2 cellular contexts compared by ENCODE assay signal in the genomic region with DNA sequence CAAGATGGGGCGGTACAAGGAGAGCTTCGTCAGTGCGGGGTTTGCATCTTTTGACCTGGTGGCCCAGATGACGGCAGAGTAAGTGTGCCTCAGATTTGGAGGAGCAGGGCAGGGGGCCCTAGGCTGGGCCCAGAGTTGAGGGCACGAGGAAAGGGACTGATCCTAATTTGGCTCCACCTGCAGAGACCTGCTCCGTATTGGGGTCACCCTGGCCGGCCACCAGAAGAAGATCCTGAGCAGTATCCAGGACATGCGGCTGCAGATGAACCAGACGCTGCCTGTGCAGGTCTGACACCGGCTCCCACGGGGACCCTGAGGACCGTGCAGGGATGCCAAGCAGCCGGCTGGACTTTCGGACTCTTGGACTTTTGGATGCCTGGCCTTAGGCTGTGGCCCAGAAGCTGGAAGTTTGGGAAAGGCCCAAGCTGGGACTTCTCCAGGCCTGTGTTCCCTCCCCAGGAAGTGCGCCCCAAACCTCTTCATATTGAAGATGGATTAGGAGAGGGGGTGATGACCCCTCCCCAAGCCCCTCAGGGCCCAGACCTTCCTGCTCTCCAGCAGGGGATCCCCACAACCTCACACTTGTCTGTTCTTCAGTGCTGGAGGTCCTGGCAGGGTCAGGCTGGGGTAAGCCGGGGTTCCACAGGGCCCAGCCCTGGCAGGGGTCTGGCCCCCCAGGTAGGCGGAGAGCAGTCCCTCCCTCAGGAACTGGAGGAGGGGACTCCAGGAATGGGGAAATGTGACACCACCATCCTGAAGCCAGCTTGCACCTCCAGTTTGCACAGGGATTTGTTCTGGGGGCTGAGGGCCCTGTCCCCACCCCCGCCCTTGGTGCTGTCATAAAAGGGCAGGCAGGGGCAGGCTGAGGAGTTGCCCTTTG.
TF ChIP-seq lines count a peak whose summit lies in the region.

No MANE protein-coding gene starts in this region.

TF ChIP-seq in HEK293, 187 proteins besides CTCF, POLR2A, EP300 and RAD21 (continued from another document):
- TF ChIP-seq KLF16 (tag by site-specific recombination; IDR thresholded peaks at IDR 0.05) = no peak

TF ChIP-seq in HepG2, 621 proteins besides CTCF, POLR2A, EP300 and RAD21 (continues in another document):
- TF ChIP-seq ZBTB43 (CRISPR knock-in tag; conservative IDR thresholded peaks at IDR 0.05) = no peak
- no peak for TF ChIP-seq NR2F6 (IDR thresholded peaks at IDR 0.05)
- TF ChIP-seq NR2F6 (CRISPR knock-in tag; IDR thresholded peaks at IDR 0.05) = 0 out of 2 replicates have a peak, but pooled peaks have one; percentile 16
- no peak for TF ChIP-seq SUZ12 (IDR thresholded peaks at IDR 0.05; ENCODE audit: low read depth, low read length)
- no peak for TF ChIP-seq FIP1L1 (IDR thresholded peaks at IDR 0.05; ENCODE audit: borderline replicate concordance, insufficient read depth, low read depth, low read length)
- TF ChIP-seq ZNF225 (CRISPR knock-in tag; IDR thresholded peaks at IDR 0.05) = no peak
- TF ChIP-seq, protein P1, sequence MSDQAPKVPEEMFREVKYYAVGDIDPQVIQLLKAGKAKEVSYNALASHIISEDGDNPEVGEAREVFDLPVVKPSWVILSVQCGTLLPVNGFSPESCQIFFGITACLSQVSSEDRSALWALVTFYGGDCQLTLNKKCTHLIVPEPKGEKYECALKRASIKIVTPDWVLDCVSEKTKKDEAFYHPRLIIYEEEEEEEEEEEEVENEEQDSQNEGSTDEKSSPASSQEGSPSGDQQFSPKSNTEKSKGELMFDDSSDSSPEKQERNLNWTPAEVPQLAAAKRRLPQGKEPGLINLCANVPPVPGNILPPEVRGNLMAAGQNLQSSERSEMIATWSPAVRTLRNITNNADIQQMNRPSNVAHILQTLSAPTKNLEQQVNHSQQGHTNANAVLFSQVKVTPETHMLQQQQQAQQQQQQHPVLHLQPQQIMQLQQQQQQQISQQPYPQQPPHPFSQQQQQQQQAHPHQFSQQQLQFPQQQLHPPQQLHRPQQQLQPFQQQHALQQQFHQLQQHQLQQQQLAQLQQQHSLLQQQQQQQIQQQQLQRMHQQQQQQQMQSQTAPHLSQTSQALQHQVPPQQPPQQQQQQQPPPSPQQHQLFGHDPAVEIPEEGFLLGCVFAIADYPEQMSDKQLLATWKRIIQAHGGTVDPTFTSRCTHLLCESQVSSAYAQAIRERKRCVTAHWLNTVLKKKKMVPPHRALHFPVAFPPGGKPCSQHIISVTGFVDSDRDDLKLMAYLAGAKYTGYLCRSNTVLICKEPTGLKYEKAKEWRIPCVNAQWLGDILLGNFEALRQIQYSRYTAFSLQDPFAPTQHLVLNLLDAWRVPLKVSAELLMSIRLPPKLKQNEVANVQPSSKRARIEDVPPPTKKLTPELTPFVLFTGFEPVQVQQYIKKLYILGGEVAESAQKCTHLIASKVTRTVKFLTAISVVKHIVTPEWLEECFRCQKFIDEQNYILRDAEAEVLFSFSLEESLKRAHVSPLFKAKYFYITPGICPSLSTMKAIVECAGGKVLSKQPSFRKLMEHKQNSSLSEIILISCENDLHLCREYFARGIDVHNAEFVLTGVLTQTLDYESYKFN (CRISPR knock-in tag; conservative IDR thresholded peaks at IDR 0.05) = peak; percentile 43; the same call in 1 of the 2 replicates
- TF ChIP-seq TRIM22 (IDR thresholded peaks at IDR 0.05) = no peak
- TF ChIP-seq JARID2 (CRISPR knock-in tag; IDR thresholded peaks at IDR 0.05; ENCODE audit: insufficient replicate concordance) = no peak
- TF ChIP-seq MTA1 (CRISPR knock-in tag; IDR thresholded peaks at IDR 0.05; ENCODE audit: borderline replicate concordance) = no peak
- peak; percentile 69; the same call in 1 of the 2 replicates for TF ChIP-seq HNF4G (IDR thresholded peaks at IDR 0.05; ENCODE audit: borderline replicate concordance, low read depth, low read length)
- no peak for TF ChIP-seq HNF4G (CRISPR knock-in tag; IDR thresholded peaks at IDR 0.05; ENCODE audit: borderline replicate concordance, low read depth)
- TF ChIP-seq, protein P2, sequence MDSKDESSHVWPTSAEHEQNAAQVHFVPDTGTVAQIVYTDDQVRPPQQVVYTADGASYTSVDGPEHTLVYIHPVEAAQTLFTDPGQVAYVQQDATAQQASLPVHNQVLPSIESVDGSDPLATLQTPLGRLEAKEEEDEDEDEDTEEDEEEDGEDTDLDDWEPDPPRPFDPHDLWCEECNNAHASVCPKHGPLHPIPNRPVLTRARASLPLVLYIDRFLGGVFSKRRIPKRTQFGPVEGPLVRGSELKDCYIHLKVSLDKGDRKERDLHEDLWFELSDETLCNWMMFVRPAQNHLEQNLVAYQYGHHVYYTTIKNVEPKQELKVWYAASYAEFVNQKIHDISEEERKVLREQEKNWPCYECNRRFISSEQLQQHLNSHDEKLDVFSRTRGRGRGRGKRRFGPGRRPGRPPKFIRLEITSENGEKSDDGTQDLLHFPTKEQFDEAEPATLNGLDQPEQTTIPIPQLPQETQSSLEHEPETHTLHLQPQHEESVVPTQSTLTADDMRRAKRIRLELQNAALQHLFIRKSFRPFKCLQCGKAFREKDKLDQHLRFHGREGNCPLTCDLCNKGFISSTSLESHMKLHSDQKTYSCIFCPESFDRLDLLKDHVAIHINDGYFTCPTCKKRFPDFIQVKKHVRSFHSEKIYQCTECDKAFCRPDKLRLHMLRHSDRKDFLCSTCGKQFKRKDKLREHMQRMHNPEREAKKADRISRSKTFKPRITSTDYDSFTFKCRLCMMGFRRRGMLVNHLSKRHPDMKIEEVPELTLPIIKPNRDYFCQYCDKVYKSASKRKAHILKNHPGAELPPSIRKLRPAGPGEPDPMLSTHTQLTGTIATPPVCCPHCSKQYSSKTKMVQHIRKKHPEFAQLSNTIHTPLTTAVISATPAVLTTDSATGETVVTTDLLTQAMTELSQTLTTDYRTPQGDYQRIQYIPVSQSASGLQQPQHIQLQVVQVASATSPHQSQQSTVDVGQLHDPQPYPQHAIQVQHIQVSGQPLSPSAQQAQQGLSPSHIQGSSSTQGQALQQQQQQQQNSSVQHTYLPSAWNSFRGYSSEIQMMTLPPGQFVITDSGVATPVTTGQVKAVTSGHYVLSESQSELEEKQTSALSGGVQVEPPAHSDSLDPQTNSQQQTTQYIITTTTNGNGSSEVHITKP (CRISPR knock-in tag; IDR thresholded peaks at IDR 0.05; ENCODE audit: low read depth) = no peak
- no peak for TF ChIP-seq RBM22 (optimal IDR thresholded peaks at IDR 0.05; ENCODE audit: low read length)
- TF ChIP-seq ZNF44 (CRISPR knock-in tag; IDR thresholded peaks at IDR 0.05) = no peak
- no peak for TF ChIP-seq HDAC1 (CRISPR knock-in tag; IDR thresholded peaks at IDR 0.05)
- no peak for TF ChIP-seq TFAP4 (IDR thresholded peaks at IDR 0.05; ENCODE audit: borderline replicate concordance, low read depth)
- TF ChIP-seq, protein P3, sequence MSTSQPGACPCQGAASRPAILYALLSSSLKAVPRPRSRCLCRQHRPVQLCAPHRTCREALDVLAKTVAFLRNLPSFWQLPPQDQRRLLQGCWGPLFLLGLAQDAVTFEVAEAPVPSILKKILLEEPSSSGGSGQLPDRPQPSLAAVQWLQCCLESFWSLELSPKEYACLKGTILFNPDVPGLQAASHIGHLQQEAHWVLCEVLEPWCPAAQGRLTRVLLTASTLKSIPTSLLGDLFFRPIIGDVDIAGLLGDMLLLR (CRISPR knock-in tag; IDR thresholded peaks at IDR 0.05) = no peak
- TF ChIP-seq SP1 (IDR thresholded peaks at IDR 0.05) = no peak
- no peak for TF ChIP-seq SP1 (CRISPR knock-in tag; IDR thresholded peaks at IDR 0.05)
- no peak for TF ChIP-seq ZNF274 (CRISPR knock-in tag; IDR thresholded peaks at IDR 0.05)
- TF ChIP-seq, protein P4, sequence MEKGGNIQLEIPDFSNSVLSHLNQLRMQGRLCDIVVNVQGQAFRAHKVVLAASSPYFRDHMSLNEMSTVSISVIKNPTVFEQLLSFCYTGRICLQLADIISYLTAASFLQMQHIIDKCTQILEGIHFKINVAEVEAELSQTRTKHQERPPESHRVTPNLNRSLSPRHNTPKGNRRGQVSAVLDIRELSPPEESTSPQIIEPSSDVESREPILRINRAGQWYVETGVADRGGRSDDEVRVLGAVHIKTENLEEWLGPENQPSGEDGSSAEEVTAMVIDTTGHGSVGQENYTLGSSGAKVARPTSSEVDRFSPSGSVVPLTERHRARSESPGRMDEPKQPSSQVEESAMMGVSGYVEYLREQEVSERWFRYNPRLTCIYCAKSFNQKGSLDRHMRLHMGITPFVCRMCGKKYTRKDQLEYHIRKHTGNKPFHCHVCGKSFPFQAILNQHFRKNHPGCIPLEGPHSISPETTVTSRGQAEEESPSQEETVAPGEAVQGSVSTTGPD (CRISPR knock-in tag; IDR thresholded peaks at IDR 0.05) = no peak
- TF ChIP-seq ZKSCAN5 (CRISPR knock-in tag; IDR thresholded peaks at IDR 0.05) = no peak
- TF ChIP-seq ZNF234 (CRISPR knock-in tag; conservative IDR thresholded peaks at IDR 0.05) = no peak
- no peak for TF ChIP-seq MEIS2 (CRISPR knock-in tag; IDR thresholded peaks at IDR 0.05)
- no peak for TF ChIP-seq ZNF446 (CRISPR knock-in tag; IDR thresholded peaks at IDR 0.05)
- no peak for TF ChIP-seq SIN3B (IDR thresholded peaks at IDR 0.05; ENCODE audit: low read length)
- no peak for TF ChIP-seq ZBTB10 (CRISPR knock-in tag; IDR thresholded peaks at IDR 0.05; ENCODE audit: borderline replicate concordance)
- no peak for TF ChIP-seq KLF15 (CRISPR knock-in tag; IDR thresholded peaks at IDR 0.05; ENCODE audit: borderline replicate concordance)
- TF ChIP-seq PATZ1 (CRISPR knock-in tag; IDR thresholded peaks at IDR 0.05) = peak; percentile 49
- no peak for TF ChIP-seq ZNF556 (CRISPR knock-in tag; IDR thresholded peaks at IDR 0.05; ENCODE audit: borderline replicate concordance)
- TF ChIP-seq, protein P5, sequence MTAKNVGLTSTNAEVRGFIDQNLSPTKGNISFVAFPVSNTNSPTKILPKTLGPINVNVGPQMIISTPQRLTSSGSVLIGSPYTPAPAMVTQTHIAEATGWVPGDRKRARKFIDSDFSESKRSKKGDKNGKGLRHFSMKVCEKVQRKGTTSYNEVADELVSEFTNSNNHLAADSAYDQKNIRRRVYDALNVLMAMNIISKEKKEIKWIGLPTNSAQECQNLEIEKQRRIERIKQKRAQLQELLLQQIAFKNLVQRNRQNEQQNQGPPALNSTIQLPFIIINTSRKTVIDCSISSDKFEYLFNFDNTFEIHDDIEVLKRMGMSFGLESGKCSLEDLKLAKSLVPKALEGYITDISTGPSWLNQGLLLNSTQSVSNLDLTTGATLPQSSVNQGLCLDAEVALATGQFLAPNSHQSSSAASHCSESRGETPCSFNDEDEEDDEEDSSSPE (CRISPR knock-in tag; IDR thresholded peaks at IDR 0.05) = no peak
- TF ChIP-seq ZSCAN25 (CRISPR knock-in tag; IDR thresholded peaks at IDR 0.05) = peak; percentile 62; the same call in 1 of the 2 replicates
- no peak for TF ChIP-seq ZNF431 (CRISPR knock-in tag; IDR thresholded peaks at IDR 0.05; ENCODE audit: borderline replicate concordance, low read depth)
- no peak for TF ChIP-seq ZNF546 (CRISPR knock-in tag; conservative IDR thresholded peaks at IDR 0.05)
- TF ChIP-seq RXRB (CRISPR knock-in tag; IDR thresholded peaks at IDR 0.05; ENCODE audit: borderline replicate concordance) = no peak
- no peak for TF ChIP-seq ZNF75D (CRISPR knock-in tag; IDR thresholded peaks at IDR 0.05; ENCODE audit: borderline replicate concordance)
